14 cellular contexts compared by ENCODE assay signal in genomic region chr5:77418162-77418561, GRCh38.
"Had no signal": no experiment of that assay in that cellular context is flagged by ENCODE, and none has a peak within 500 bp of the region (broad histone marks: within the 10 kb centered on the region; RNA-seq: fewer than 3 reads in every experiment).

No MANE protein-coding gene starts in this region.

- H3K27me3 ChIP-seq: esophagus squamous epithelium, transverse colon, vagina had no signal

- ATAC-seq: activated CD8-positive, alpha-beta T cell treated with anti-CD3 and anti-CD28 coated beads, Interleukin-2, amount 10 ng/mL, durations not matched to agents 7 days and 5 days; activated naive CD4-positive, alpha-beta T cell treated with anti-CD3 and anti-CD28 coated beads, Interleukin-2, amount 50 U/mL, for 72 hours; natural killer cell treated with Interleukin-12 subunit alpha and Interleukin-12 subunit beta and Interleukin-15 and Interleukin-18, amount 100 ng/mL, for 72 hours had no signal

- H3K4me3 ChIP-seq: esophagus squamous epithelium, transverse colon, vagina had no signal

- DNase-seq: activated B cell treated with CpG ODN at 0.5 μM for 24 hours; activated CD4-positive, alpha-beta T cell treated with anti-CD3 and anti-CD28 coated beads for 48 hours; activated CD8-positive, alpha-beta memory T cell treated with anti-CD3 and anti-CD28 coated beads, Interleukin-2, amount 50 U/mL, for 4 hours; activated CD8-positive, alpha-beta T cell treated with anti-CD3 and anti-CD28 coated beads, Interleukin-2, amount 10 ng/mL, durations not matched to agents 7 days and 5 days; activated effector memory CD4-positive, alpha-beta T cell treated with anti-CD3 and anti-CD28 coated beads, Interleukin-2, amount 50 U/mL, for 16 hours; activated T-cell treated with anti-CD3 and anti-CD28 coated beads, Interleukin-2, amount 50 U/mL, for 48 hours; amniotic stem cell; effector CD4-positive, alpha-beta T cell; esophagus squamous epithelium; T-helper 2 cell; transverse colon had no signal

- H3K4me1 ChIP-seq: esophagus squamous epithelium, vagina had no signal

- H3K9me3 ChIP-seq: esophagus squamous epithelium, transverse colon, vagina had no signal

- H3K27ac ChIP-seq: esophagus squamous epithelium, transverse colon, vagina had no signal

- H3K36me3 ChIP-seq: esophagus squamous epithelium, transverse colon, vagina had no signal
